In genomic region chr10:89281606-89282395, GRCh38 we compare ENCODE assay signal across 19 cellular contexts. TPM values are rescaled to one million over a fixed set of nuclear protein-coding genes. Genes with fewer than 3 reads are reported as not detected.
DNase-seq lines count a peak whose midpoint lies in the region; ATAC-seq, FAIRE-seq and TF ChIP-seq lines count a peak whose summit lies in the region.
"Had no signal": no experiment of that assay in that cellular context is flagged by ENCODE, and none has a peak within 500 bp of the region (broad histone marks: within the 10 kb centered on the region; RNA-seq: fewer than 3 reads in every experiment).

No MANE protein-coding gene starts in this region.

- WGBS in right lobe of liver (ENCODE audit: insufficient coverage, low coverage, low lambda C conversion rate, missing lambda C conversion rate), result 68% methylated on average over 4 of the region's 4 CpGs

- TF ChIP-seq POLR2A in right lobe of liver (IDR thresholded peaks at IDR 0.05), result no peak

- H3K27me3 ChIP-seq in right lobe of liver, result no peaks in the 10 kb centered on the region

- peak overlapping the region; percentile 94 for H3K27ac Mint-ChIP-seq in chondrocyte (ENCODE audit: unreplicated experiment)
- H3K27ac Mint-ChIP-seq in mesothelial cell of epicardium, result peak overlapping the region; percentile 33
- H3K27ac Mint-ChIP-seq in activated CD4-positive, alpha-beta memory T cell treated with anti-CD3 and anti-CD28 coated beads, Interleukin-2, amount 10 ng/mL, durations not matched to agents 7 days and 5 days, result no peak overlapping the region
- H3K27ac Mint-ChIP-seq: activated naive CD4-positive, alpha-beta T cell treated with anti-CD3 and anti-CD28 coated beads for 36 hours; naive thymus-derived CD4-positive, alpha-beta T cell had no signal

- H3K4me1 ChIP-seq in right lobe of liver, result peaks cover 0 to 23% (median 7%) of the 10 kb centered on the region in 4 donors

- H3K36me3 Mint-ChIP-seq in chondrocyte (ENCODE audit: low read depth) (no peaks in the 10 kb centered on the region), mesothelial cell of epicardium (no peaks in the 10 kb centered on the region)
- H3K36me3 Mint-ChIP-seq in activated CD4-positive, alpha-beta memory T cell treated with anti-CD3 and anti-CD28 coated beads, Interleukin-2, amount 10 ng/mL, durations not matched to agents 7 days and 5 days (ENCODE audit: low read depth), result no peaks in the 10 kb centered on the region
- H3K36me3 Mint-ChIP-seq: naive thymus-derived CD4-positive, alpha-beta T cell had no signal

- peaks cover 5% of the 10 kb centered on the region for H3K9me3 Mint-ChIP-seq in chondrocyte (ENCODE audit: low read depth)
- no peaks in the 10 kb centered on the region for H3K9me3 Mint-ChIP-seq in mesothelial cell of epicardium
- no peaks in the 10 kb centered on the region for H3K9me3 Mint-ChIP-seq in activated CD4-positive, alpha-beta memory T cell treated with anti-CD3 and anti-CD28 coated beads, Interleukin-2, amount 10 ng/mL, durations not matched to agents 7 days and 5 days
- H3K9me3 Mint-ChIP-seq: activated naive CD4-positive, alpha-beta T cell treated with anti-CD3 and anti-CD28 coated beads for 36 hours; naive thymus-derived CD4-positive, alpha-beta T cell had no signal

- H3K36me3 ChIP-seq in right lobe of liver, result no peaks in the 10 kb centered on the region

- no peak for TF ChIP-seq CTCF in chondrocyte (IDR thresholded peaks at IDR 0.05)
- no peak for TF ChIP-seq CTCF in mesothelial cell of epicardium (IDR thresholded peaks at IDR 0.05; ENCODE audit: unreplicated experiment)
- TF ChIP-seq CTCF in right lobe of liver (IDR thresholded peaks at IDR 0.05), result no peak
- no peak for TF ChIP-seq CTCF in GM20000 (IDR thresholded peaks at IDR 0.05; ENCODE audit: extremely low read depth, missing control alignments)

- H3K4me3 Mint-ChIP-seq in chondrocyte (ENCODE audit: unreplicated experiment) (no peak overlapping the region), mesothelial cell of epicardium (no peak overlapping the region)
- H3K4me3 Mint-ChIP-seq in activated CD4-positive, alpha-beta memory T cell treated with anti-CD3 and anti-CD28 coated beads, Interleukin-2, amount 10 ng/mL, durations not matched to agents 7 days and 5 days, result no peak overlapping the region
- H3K4me3 Mint-ChIP-seq: activated naive CD4-positive, alpha-beta T cell treated with anti-CD3 and anti-CD28 coated beads for 36 hours; naive thymus-derived CD4-positive, alpha-beta T cell had no signal

- H3K27me3 Mint-ChIP-seq in chondrocyte (ENCODE audit: low read depth), result no peaks in the 10 kb centered on the region
- no peaks in the 10 kb centered on the region for H3K27me3 Mint-ChIP-seq in mesothelial cell of epicardium (ENCODE audit: low read depth)
- H3K27me3 Mint-ChIP-seq in activated CD4-positive, alpha-beta memory T cell treated with anti-CD3 and anti-CD28 coated beads, Interleukin-2, amount 10 ng/mL, durations not matched to agents 7 days and 5 days, result peaks cover 25% of the 10 kb centered on the region

- peak; percentile 71 for FAIRE-seq in A204.1 (lab: Jason Lieb, UNC)
- FAIRE-seq: HepG2 had no signal

- DNase-seq in LHCN-M2 (ENCODE audit: low read depth), result peak; percentile 43
- no peak for DNase-seq in chondrocyte (ENCODE audit: low spot score)
- DNase-seq in mesothelial cell of epicardium (ENCODE audit: low spot score in 2 of 2, unreplicated experiment in 2 of 2), result no peak
- no peak for DNase-seq in right lobe of liver
- no peak for DNase-seq in activated CD4-positive, alpha-beta memory T cell treated with anti-CD3 and anti-CD28 coated beads, Interleukin-2, amount 10 ng/mL, durations not matched to agents 7 days and 5 days
- no peak for DNase-seq in GM20000 (ENCODE audit: low spot score)
- no peak for DNase-seq in SK-N-DZ (ENCODE audit: low spot score)
- DNase-seq: 8988T; activated CD4-positive, alpha-beta T cell treated with anti-CD3 and anti-CD28 coated beads, Interleukin-2, amount 50 U/mL, for 4 hours; activated naive CD4-positive, alpha-beta T cell treated with anti-CD3 and anti-CD28 coated beads for 36 hours; activated T-cell treated with anti-CD3 and anti-CD28 coated beads, Interleukin-2, amount 50 U/mL, for 1 hour; naive thymus-derived CD4-positive, alpha-beta T cell; NCI-H1694; RPMI8226; stimulated activated CD4-positive, alpha-beta T cell treated with anti-CD3 and anti-CD28 coated beads, Interleukin-4, amount 100 ng/mL, for 4 hours; substantia nigra had no signal

- no peaks in the 10 kb centered on the region for H3K9me3 ChIP-seq in right lobe of liver

- no peak overlapping the region for H3K4me3 ChIP-seq in right lobe of liver

- H3K27ac ChIP-seq in right lobe of liver, result no peak overlapping the region
- H3K27ac ChIP-seq: C4-2B had no signal

- CTCF ChIA-PET in activated CD4-positive, alpha-beta memory T cell treated with anti-CD3 and anti-CD28 coated beads, Interleukin-2, amount 10 ng/mL, durations not matched to agents 7 days and 5 days (lab: Charles Lee), result no interaction called here

- H3K4me1 Mint-ChIP-seq in chondrocyte (ENCODE audit: low read depth) (peaks cover 90% of the 10 kb centered on the region), mesothelial cell of epicardium (peaks cover 60% of the 10 kb centered on the region)
- H3K4me1 Mint-ChIP-seq in activated CD4-positive, alpha-beta memory T cell treated with anti-CD3 and anti-CD28 coated beads, Interleukin-2, amount 10 ng/mL, durations not matched to agents 7 days and 5 days, result no peaks in the 10 kb centered on the region

- intact Hi-C loops in right lobe of liver (cut with DNase I), result no loop called here

- no peak for ATAC-seq in right lobe of liver
- ATAC-seq: HepG2; naive thymus-derived CD4-positive, alpha-beta T cell had no signal

- POLR2A ChIA-PET in activated CD4-positive, alpha-beta memory T cell treated with anti-CD3 and anti-CD28 coated beads, Interleukin-2, amount 10 ng/mL, durations not matched to agents 7 days and 5 days (lab: Charles Lee), result no interaction called here

RNA-seq across cellular contexts. Expression of gene IFIT2, which starts 20.0 kb away (rescaled TPM):
- total RNA-seq in LHCN-M2 (2014; rRNA removed) (3.9 and 9.0 TPM in 2 replicates), chondrocyte (3.0 to 3.8 TPM (median 3.3 TPM) in 3 replicates), mesothelial cell of epicardium (2.3 to 3.6 TPM (median 2.9 TPM) in 3 replicates), right lobe of liver (10 to 100 TPM in 3 of 6 experiments, 1 to 10 TPM in 3; 4.7 to 12.4 (median 9.8) TPM)
- 1.6 TPM for polyA plus RNA-seq in LHCN-M2 (2012)
- 10 to 100 TPM; 14.6 to 14.8 TPM for total RNA-seq in activated CD4-positive, alpha-beta memory T cell treated with anti-CD3 and anti-CD28 coated beads, Interleukin-2, amount 10 ng/mL, durations not matched to agents 7 days and 5 days
- polyA plus RNA-seq in SK-N-DZ (2014; cell fraction: cytosol; rRNA removed), result not detected in 2 replicates
- polyA plus RNA-seq in SK-N-DZ (2014; cell fraction: nucleus; rRNA removed), result not detected in 2 replicates

RNA-seq across cellular contexts. Expression of gene LIPA, which starts 30.2 kb away (rescaled TPM):
- total RNA-seq in LHCN-M2 (2014; rRNA removed) (53.5 and 55.6 TPM in 2 replicates), chondrocyte (35.8 to 52.5 TPM (median 44.1 TPM) in 3 replicates), mesothelial cell of epicardium (24.2 to 27.3 TPM (median 24.8 TPM) in 3 replicates), right lobe of liver (100 to 1,000 TPM in 1 of 6 experiments, 10 to 100 TPM in 5; 52.4 to 179 (median 58.4) TPM)
- 30.3 TPM for polyA plus RNA-seq in LHCN-M2 (2012)
- 10 to 100 TPM; 40.3 to 42.4 TPM for total RNA-seq in activated CD4-positive, alpha-beta memory T cell treated with anti-CD3 and anti-CD28 coated beads, Interleukin-2, amount 10 ng/mL, durations not matched to agents 7 days and 5 days
- 31.8 and 42.3 TPM in 2 replicates for polyA plus RNA-seq in SK-N-DZ (2014; cell fraction: cytosol; rRNA removed)
- 18.0 and 21.5 TPM in 2 replicates for polyA plus RNA-seq in SK-N-DZ (2014; cell fraction: nucleus; rRNA removed)

RNA-seq across cellular contexts. Expression of gene IFIT3, which starts 46.0 kb away (rescaled TPM):
- total RNA-seq in LHCN-M2 (2014; rRNA removed), result 15.6 and 32.0 TPM in 2 replicates
- polyA plus RNA-seq in LHCN-M2 (2012), result 7.3 TPM
- 6.0 to 7.4 TPM (median 6.9 TPM) in 3 replicates for total RNA-seq in chondrocyte
- 14.3 to 17.8 TPM (median 14.9 TPM) in 3 replicates for total RNA-seq in mesothelial cell of epicardium
- total RNA-seq in right lobe of liver, result 10 to 100 TPM in 4 of 6 experiments, 1 to 10 TPM in 2; 7.5 to 17.9 (median 11.5) TPM
- total RNA-seq in activated CD4-positive, alpha-beta memory T cell treated with anti-CD3 and anti-CD28 coated beads, Interleukin-2, amount 10 ng/mL, durations not matched to agents 7 days and 5 days, result 10 to 100 TPM; 72.6 to 74.5 TPM
- not detected in 2 replicates for polyA plus RNA-seq in SK-N-DZ (2014; cell fraction: cytosol; rRNA removed)
- polyA plus RNA-seq in SK-N-DZ (2014; cell fraction: nucleus; rRNA removed), result not detected in 2 replicates
